17 cellular contexts compared by ENCODE assay signal in genomic region chr2:102055346-102055975, GRCh38.
DNase-seq lines count a peak whose midpoint lies in the region; ATAC-seq and TF ChIP-seq lines count a peak whose summit lies in the region.
"Had no signal": no experiment of that assay in that cellular context is flagged by ENCODE, and none has a peak within 500 bp of the region (broad histone marks: within the 10 kb centered on the region; RNA-seq: fewer than 3 reads in every experiment).

No MANE protein-coding gene starts in this region.

- TF ChIP-seq CTCF in IMR-90 (conservative IDR thresholded peaks at IDR 0.05; ENCODE audit: low read depth, low read length) (no peak), esophagus muscularis mucosa (IDR thresholded peaks at IDR 0.05) (no peak), lung (IDR thresholded peaks at IDR 0.05; ENCODE audit: control extremely low read depth, extremely low read depth) (no peak), thoracic aorta (IDR thresholded peaks at IDR 0.05) (no peak)

- no peak overlapping the region for H3K56ac ChIP-seq in IMR-90 (ENCODE audit: extremely low read depth, insufficient read depth, low read length)

- no peaks in the 10 kb centered on the region for H3K36me3 ChIP-seq in IMR-90 (ENCODE audit: control insufficient read depth, insufficient read depth, low read length)
- H3K36me3 ChIP-seq in esophagus muscularis mucosa = no peaks in the 10 kb centered on the region
- no peaks in the 10 kb centered on the region for H3K36me3 ChIP-seq in lung (ENCODE audit: control insufficient read depth in 2 of 2, insufficient read depth in 2 of 2, low read length in 2 of 2)
- H3K36me3 ChIP-seq in thoracic aorta = no peaks in the 10 kb centered on the region

- peak overlapping the region; percentile 33 for H4K91ac ChIP-seq in IMR-90 (ENCODE audit: insufficient read depth, low read depth, low read length)

- no peaks in the 10 kb centered on the region for H4K20me1 ChIP-seq in IMR-90 (ENCODE audit: insufficient read depth, low read length)

- H3K9me3 Mint-ChIP-seq in activated CD4-positive, alpha-beta memory T cell treated with anti-CD3 and anti-CD28 coated beads, Interleukin-2, amount 10 ng/mL, durations not matched to agents 7 days and 5 days = no peaks in the 10 kb centered on the region
- H3K9me3 Mint-ChIP-seq: activated T-helper 2 cell treated with anti-CD3 and anti-CD28 coated beads, Interferon-gamma antibody, Interleukin-2, Interleukin-4, amounts not matched to agents 10 μg/mL and 5 μg/mL and 100 μg/mL, durations not matched to agents 14 hours and 24 hours and 36 hours; neural crest cell had no signal

- peak overlapping the region; percentile 53; the same call in 1 of the 2 replicates for H2BK20ac ChIP-seq in IMR-90 (ENCODE audit: low read depth, low read length)

- H3K4me3 ChIP-seq in IMR-90 (ENCODE audit: insufficient read depth, low read depth, low read length) (no peak overlapping the region), esophagus muscularis mucosa (no peak overlapping the region), lung (no peak overlapping the region), thoracic aorta (no peak overlapping the region)

- in situ Hi-C loops in IMR-90 (cut with MboI; ENCODE audit: low sequenced_read_pairs) = no loop called here

- H3K4me3 Mint-ChIP-seq in activated CD4-positive, alpha-beta memory T cell treated with anti-CD3 and anti-CD28 coated beads, Interleukin-2, amount 10 ng/mL, durations not matched to agents 7 days and 5 days = no peak overlapping the region
- H3K4me3 Mint-ChIP-seq: B cell, neural crest cell had no signal

- TF ChIP-seq RAD21 in IMR-90 (IDR thresholded peaks at IDR 0.05; ENCODE audit: low read length) = no peak

- no peaks in the 10 kb centered on the region for H3K27me3 Mint-ChIP-seq in activated CD4-positive, alpha-beta memory T cell treated with anti-CD3 and anti-CD28 coated beads, Interleukin-2, amount 10 ng/mL, durations not matched to agents 7 days and 5 days

- H3K4me1 ChIP-seq in IMR-90 (ENCODE audit: control insufficient read depth, insufficient read depth, low read length) = peaks cover 10% of the 10 kb centered on the region
- H3K4me1 ChIP-seq in esophagus muscularis mucosa = peaks cover 24 to 56% (median 51%) of the 10 kb centered on the region in 4 donors
- H3K4me1 ChIP-seq in lung (ENCODE audit: control insufficient read depth in 2 of 2, insufficient read depth in 2 of 2, low read length in 2 of 2) = peaks cover 10 to 14% of the 10 kb centered on the region in 2 donors
- H3K4me1 ChIP-seq in thoracic aorta (ENCODE audit: control insufficient read depth in 1 of 2, low read depth in 2 of 2) = peaks cover 27 to 48% of the 10 kb centered on the region in 2 donors

- intact Hi-C loops in IMR-90 (cut with micrococcal nuclease) (no loop called here), esophagus muscularis mucosa (cut with DNase I) (no loop called here)

- H2AK9ac ChIP-seq in IMR-90 (replicated peaks; ENCODE audit: low read depth, low read length, poor library complexity) = no peak overlapping the region

- H4K8ac ChIP-seq in IMR-90 (ENCODE audit: low read depth in 2 of 2, low read length in 2 of 2) = peak overlapping the region in 1 of 2 experiments; percentile 40; a peak in 1 of 4 replicates

- H3K36me3 Mint-ChIP-seq in activated CD4-positive, alpha-beta memory T cell treated with anti-CD3 and anti-CD28 coated beads, Interleukin-2, amount 10 ng/mL, durations not matched to agents 7 days and 5 days (ENCODE audit: low read depth) = no peaks in the 10 kb centered on the region

- H3K23ac ChIP-seq in IMR-90 (ENCODE audit: low read depth, low read length) = peak overlapping the region; percentile 2; the same call in 1 of the 2 replicates

- H4K5ac ChIP-seq in IMR-90 (ENCODE audit: low read depth, low read length) = peak overlapping the region; percentile 65

- POLR2A ChIA-PET in IMR-90 (lab: Charles Lee; ENCODE audit: unreplicated experiment) = interaction anchor here (0.7 kb wide), 1 partner anchor 8 kb away, joined by 3 read pairs; no protein-coding TSS in a partner anchor
- POLR2A ChIA-PET in activated CD4-positive, alpha-beta memory T cell treated with anti-CD3 and anti-CD28 coated beads, Interleukin-2, amount 10 ng/mL, durations not matched to agents 7 days and 5 days (lab: Charles Lee) = no interaction called here

- peaks cover 9% of the 10 kb centered on the region for H3K4me1 Mint-ChIP-seq in activated CD4-positive, alpha-beta memory T cell treated with anti-CD3 and anti-CD28 coated beads, Interleukin-2, amount 10 ng/mL, durations not matched to agents 7 days and 5 days
- H3K4me1 Mint-ChIP-seq: B cell had no signal

- peaks cover 7% of the 10 kb centered on the region for H3K9me1 ChIP-seq in IMR-90 (ENCODE audit: insufficient read depth, low read length)

- TF ChIP-seq EP300 in esophagus muscularis mucosa (IDR thresholded peaks at IDR 0.05) = no peak

- no peak overlapping the region for H2BK5ac ChIP-seq in IMR-90 (ENCODE audit: low read depth, low read length, poor library complexity, severe bottlenecking)

- H3K9me3 ChIP-seq in IMR-90 (ENCODE audit: control insufficient read depth, insufficient read depth, low read length) = no peaks in the 10 kb centered on the region
- no peaks in the 10 kb centered on the region for H3K9me3 ChIP-seq in esophagus muscularis mucosa
- H3K9me3 ChIP-seq in lung (ENCODE audit: control insufficient read depth in 2 of 2, insufficient read depth in 1 of 2, low read length in 1 of 2) = no peaks in the 10 kb centered on the region
- no peaks in the 10 kb centered on the region for H3K9me3 ChIP-seq in thoracic aorta

- peak; percentile 33 for ATAC-seq in IMR-90 (ENCODE audit: low read depth)
- no peak for ATAC-seq in lung (ENCODE audit: insufficient read depth, low FRiP score)
- peak; percentile 31 for ATAC-seq in thoracic aorta (ENCODE audit: insufficient number of reproducible peaks, low FRiP score, low read depth)
- ATAC-seq: left lobe of liver had no signal

- CTCF ChIA-PET in IMR-90 (lab: Yijun Ruan, JAX) = interaction anchor here (1.2 to 1.5 kb wide), 2 partner anchors 22 to 86 kb away, joined by 3 read pairs; no protein-coding TSS in a partner anchor
- CTCF ChIA-PET in activated CD4-positive, alpha-beta memory T cell treated with anti-CD3 and anti-CD28 coated beads, Interleukin-2, amount 10 ng/mL, durations not matched to agents 7 days and 5 days (lab: Charles Lee) = interaction anchor here (1.3 to 1.5 kb wide), 3 partner anchors 35 to 388 kb away, joined by 3 to 4 read pairs (median 3); no protein-coding TSS in a partner anchor

- DNase-seq in IMR-90 (peak; percentile 60), esophagus muscularis mucosa (ENCODE audit: extremely low spot score) (peak; percentile 86), lung (ENCODE audit: low spot score) (peak; percentile 5), thoracic aorta (ENCODE audit: low spot score) (no peak), T-helper 1 cell (no peak), HuH-7 (ENCODE audit: low spot score) (no peak)
- DNase-seq in effector CD4-positive, alpha-beta T cell = no peak
- DNase-seq in activated CD4-positive, alpha-beta memory T cell treated with anti-CD3 and anti-CD28 coated beads, Interleukin-2, amount 10 ng/mL, durations not matched to agents 7 days and 5 days = no peak
- DNase-seq: anterior cingulate cortex, DND-41, SHP77, substantia nigra, T1000 had no signal

- peak overlapping the region; percentile 42; the same call in 1 of the 3 replicates for H2BK15ac ChIP-seq in IMR-90 (ENCODE audit: low read depth, low read length)

- H3K27me3 ChIP-seq in IMR-90 (ENCODE audit: control insufficient read depth, insufficient read depth, low read length) (no peaks in the 10 kb centered on the region), esophagus muscularis mucosa (no peaks in the 10 kb centered on the region), lung (ENCODE audit: control insufficient read depth, insufficient read depth) (no peaks in the 10 kb centered on the region), thoracic aorta (replicated peaks; ENCODE audit: insufficient read depth) (no peaks in the 10 kb centered on the region)

- H3K9ac ChIP-seq in IMR-90 (ENCODE audit: low read depth, low read length) = no peak overlapping the region

- H3K4ac ChIP-seq in IMR-90 (ENCODE audit: low read depth, low read length) = peak overlapping the region; percentile 73

- peak overlapping the region; percentile 74 for H2AK5ac ChIP-seq in IMR-90 (ENCODE audit: low read depth, low read length)

- peak overlapping the region; percentile 69 for H2AFZ ChIP-seq in IMR-90 (replicated peaks; ENCODE audit: low read length, poor library complexity)

- dilution Hi-C loops in IMR-90 (cut with HindIII; ENCODE audit: low sequenced_read_pairs, unreplicated experiment) = no loop called here

- no TSS peak for BruUV-seq in IMR-90 (replicated peaks; lab: Mats Ljungman, UMichigan)

- H3K27ac Mint-ChIP-seq in activated CD4-positive, alpha-beta memory T cell treated with anti-CD3 and anti-CD28 coated beads, Interleukin-2, amount 10 ng/mL, durations not matched to agents 7 days and 5 days = no peak overlapping the region
- H3K27ac Mint-ChIP-seq: activated T-helper 2 cell treated with anti-CD3 and anti-CD28 coated beads, Interferon-gamma antibody, Interleukin-2, Interleukin-4, amounts not matched to agents 10 μg/mL and 5 μg/mL and 100 μg/mL, durations not matched to agents 14 hours and 24 hours and 36 hours; B cell had no signal

- peak overlapping the region; percentile 42; the same call in 1 of the 2 replicates for H3K27ac ChIP-seq in IMR-90 (ENCODE audit: insufficient read depth, low read length)
- peak overlapping the region; percentile 36 to 92 (median 51) for H3K27ac ChIP-seq in esophagus muscularis mucosa (replicated peaks in 1 of 4)
- H3K27ac ChIP-seq in lung (ENCODE audit: low read depth in 1 of 2, low read length in 1 of 2) = peak overlapping the region in 1 of 2 donors; percentile 64
- peak overlapping the region; percentile 72 to 75 for H3K27ac ChIP-seq in thoracic aorta

- H3K18ac ChIP-seq in IMR-90 (ENCODE audit: low read depth, low read length) = peak overlapping the region; percentile 33

- TF ChIP-seq POLR2A in IMR-90 (IDR thresholded peaks at IDR 0.05; ENCODE audit: low read depth, low read length) (no peak), esophagus muscularis mucosa (IDR thresholded peaks at IDR 0.05; ENCODE audit: low read depth) (no peak)

- H3K14ac ChIP-seq in IMR-90 (replicated peaks; ENCODE audit: low read depth, low read length) = peak overlapping the region; percentile 67

- H2BK120ac ChIP-seq in IMR-90 (ENCODE audit: low read depth, low read length) = peak overlapping the region; percentile 59; the same call in 1 of the 2 replicates

- no peaks in the 10 kb centered on the region for H3K79me1 ChIP-seq in IMR-90 (ENCODE audit: low read depth in 1 of 2, low read length in 2 of 2)

- WGBS in IMR-90 (ENCODE audit: extremely low coverage in 2 of 2, insufficient read length in 1 of 2), 2 experiments = 83% methylated on average over 2 of the region's 5 CpGs; no CpG with 5 or more reads in 1 of the 2 experiments
- 65% methylated on average over 5 of the region's 5 CpGs for WGBS in esophagus muscularis mucosa
- WGBS in lung, 2 donors = 58 to 83% methylated on average over 5 of the region's 5 CpGs

- H3K4me2 ChIP-seq in IMR-90 (ENCODE audit: low read depth, low read length) = no peak overlapping the region

TF ChIP-seq in IMR-90, 13 proteins besides CTCF, POLR2A, EP300 and RAD21 (continues in another document):
- no peak for TF ChIP-seq FOS (IDR thresholded peaks at IDR 0.05; ENCODE audit: low read depth, low read length)

Comparison
In these comparisons a context has a peak if more than half of its experiments do, and no peak if none do; other contexts are left out.
1. DNase-seq: peak in IMR-90 (single experiment), esophagus muscularis mucosa (single experiment) and lung (single experiment); none in thoracic aorta (single experiment), effector CD4-positive, alpha-beta T cell (single experiment), activated CD4-positive, alpha-beta memory T cell treated with anti-CD3 and anti-CD28 coated beads, Interleukin-2, amount 10 ng/mL, durations not matched to agents 7 days and 5 days (single experiment), T-helper 1 cell (0 of 5) and HuH-7 (single experiment).